Comparison of ENCODE assay signal across 8 cellular contexts in the genomic region with DNA sequence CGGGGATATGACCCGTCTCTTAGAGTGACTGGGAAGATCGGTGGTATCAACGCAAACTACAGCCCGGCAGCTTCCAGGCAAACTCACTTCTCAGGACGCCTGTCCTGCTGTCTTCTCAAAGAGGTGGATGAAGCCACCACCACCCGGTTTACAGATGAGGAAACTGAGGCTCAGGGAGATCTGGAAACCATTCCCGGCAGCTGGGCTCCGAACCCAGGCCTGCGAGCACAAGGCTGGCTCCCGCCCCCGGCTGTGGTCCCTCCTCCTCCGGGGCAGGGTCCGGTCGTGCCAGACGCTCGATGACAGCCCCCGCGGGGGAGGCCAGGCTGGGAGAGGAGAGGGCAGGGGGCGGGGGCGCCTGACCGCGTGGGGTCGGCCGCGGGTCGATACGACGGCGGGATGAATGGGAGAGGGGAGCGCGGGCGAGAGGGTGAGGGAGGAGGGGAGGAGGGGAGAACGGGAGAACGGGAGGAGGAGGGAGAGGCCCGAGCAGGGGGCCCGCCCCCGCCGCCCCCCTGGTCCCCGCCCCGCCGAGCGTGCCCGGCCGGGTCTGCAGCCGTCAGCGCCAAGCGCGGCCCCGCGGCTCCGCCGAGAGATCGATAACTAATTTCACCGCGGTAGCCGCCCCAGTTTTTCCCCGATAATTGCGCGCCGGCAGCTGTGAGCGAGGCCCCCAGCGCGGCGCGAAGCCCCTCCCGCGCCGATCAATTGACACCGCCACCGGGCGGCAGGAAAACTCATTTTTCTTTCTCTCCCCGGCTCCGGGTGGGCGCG. TPM values are rescaled to one million over a fixed set of nuclear protein-coding genes. Genes with fewer than 3 reads are reported as not detected.
A peak's percentile ranks its signal among the peaks of the same experiment; 100 is the strongest.
DNase-seq lines count a peak whose midpoint lies in the region; ATAC-seq and TF ChIP-seq lines count a peak whose summit lies in the region.

No MANE protein-coding gene starts in this region.

- H3K36me3 ChIP-seq in body of pancreas (replicated peaks in 1 of 2; ENCODE audit: insufficient read depth in 1 of 2, low read depth in 2 of 2) (no peaks in the 10 kb centered on the region), upper lobe of right lung (no peaks in the 10 kb centered on the region)

- H3K4me1 ChIP-seq in body of pancreas (peaks cover 25% of the 10 kb centered on the region), upper lobe of right lung (peaks cover 10% of the 10 kb centered on the region)

- no peak for TF ChIP-seq POLR2A in body of pancreas (IDR thresholded peaks at IDR 0.05)

- peak; percentile 46 for ATAC-seq in body of pancreas
- ATAC-seq in upper lobe of right lung = peak; percentile 16
- ATAC-seq in HG03175 (IDR thresholded peaks at IDR 0.05; ENCODE audit: unreplicated experiment) = no peak

- peak; percentile 9 for DNase-seq in activated naive CD4-positive, alpha-beta T cell treated with Interleukin-2 at 50 U/mL for 16 hours
- DNase-seq in activated naive CD4-positive, alpha-beta T cell treated with anti-CD3 and anti-CD28 coated beads, Interleukin-2, amount 50 U/mL, for 16 hours = no peak
- DNase-seq in body of pancreas = peak; percentile 10 to 38 (median 28)
- peak in 1 of 2 experiments; percentile 55 for DNase-seq in mesothelial cell of epicardium (ENCODE audit: low spot score in 2 of 2, unreplicated experiment in 2 of 2)
- no peak for DNase-seq in upper lobe of right lung
- DNase-seq in AML-193 (lab: John Stamatoyannopoulos, UW) = no peak
- DNase-seq in NCI-H446 (lab: John Stamatoyannopoulos, UW) = no peak

- H3K4me3 ChIP-seq in body of pancreas (no peak overlapping the region), upper lobe of right lung (peak overlapping the region; percentile 39)

- H3K4me3 Mint-ChIP-seq in mesothelial cell of epicardium = peak overlapping the region; percentile 82

- no peaks in the 10 kb centered on the region for H3K9me3 Mint-ChIP-seq in mesothelial cell of epicardium

- H3K36me3 Mint-ChIP-seq in mesothelial cell of epicardium = peaks cover 2% of the 10 kb centered on the region

- H3K27ac Mint-ChIP-seq in mesothelial cell of epicardium = peak overlapping the region; percentile 94

- H3K27me3 Mint-ChIP-seq in mesothelial cell of epicardium (ENCODE audit: low read depth) = no peaks in the 10 kb centered on the region

- TF ChIP-seq CTCF in body of pancreas (IDR thresholded peaks at IDR 0.05) = no peak
- TF ChIP-seq CTCF in mesothelial cell of epicardium (IDR thresholded peaks at IDR 0.05; ENCODE audit: unreplicated experiment) = no peak
- TF ChIP-seq CTCF in upper lobe of right lung (IDR thresholded peaks at IDR 0.05) = no peak

- H3K27me3 ChIP-seq in body of pancreas (no peaks in the 10 kb centered on the region), upper lobe of right lung (peaks cover 37% of the 10 kb centered on the region)

- H3K27ac ChIP-seq in body of pancreas (peak overlapping the region in 1 of 4 donors; percentile 19), upper lobe of right lung (no peak overlapping the region)

- intact Hi-C loops in body of pancreas (cut with DNase I) (no loop called here), upper lobe of right lung (cut with DNase I) (no loop called here)

- 1 to 3% methylated on average over 6 to 63 of the region's 76 CpGs for WGBS in body of pancreas, 2 donors

- H3K4me1 Mint-ChIP-seq in mesothelial cell of epicardium = peaks cover 31% of the 10 kb centered on the region

- H3K9me3 ChIP-seq in body of pancreas (no peaks in the 10 kb centered on the region), upper lobe of right lung (no peaks in the 10 kb centered on the region)

RNA-seq across cellular contexts. Expression of a gene that starts 14.0 kb away (rescaled TPM):
- total RNA-seq in body of pancreas = not detected
- total RNA-seq in mesothelial cell of epicardium = not detected in 3 replicates
- total RNA-seq in upper lobe of right lung = not detected

Comparison
In these comparisons a context has a peak if more than half of its experiments do, and no peak if none do; other contexts are left out.
1. DNase-seq: peak in activated naive CD4-positive, alpha-beta T cell treated with Interleukin-2 at 50 U/mL for 16 hours (single experiment) and body of pancreas (4 of 4); none in activated naive CD4-positive, alpha-beta T cell treated with anti-CD3 and anti-CD28 coated beads, Interleukin-2, amount 50 U/mL, for 16 hours (single experiment), upper lobe of right lung (single experiment), AML-193 (0 of 2) and NCI-H446 (0 of 2).